3 cellular contexts compared by ENCODE assay signal in the genomic region with DNA sequence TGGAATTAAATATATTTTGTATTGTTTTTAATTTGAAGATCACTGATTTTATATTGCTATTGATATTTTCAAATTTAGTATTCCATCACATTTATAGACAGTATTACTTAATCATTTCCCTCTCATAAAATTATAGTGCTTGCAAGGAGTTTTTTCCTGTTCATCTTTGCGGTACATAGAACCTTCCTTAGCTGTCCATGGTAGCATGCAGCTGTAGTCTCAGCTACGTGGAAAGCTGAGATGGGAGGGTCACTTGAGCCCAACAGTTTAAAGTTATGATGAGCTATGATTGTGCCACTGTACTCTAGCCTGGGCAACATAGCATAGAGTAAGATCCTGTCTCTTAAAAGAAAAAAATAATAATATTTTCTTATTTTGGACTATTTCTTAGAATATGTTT.
A peak's percentile ranks its signal among the peaks of the same experiment; 100 is the strongest.
TF ChIP-seq lines count a peak whose summit lies in the region.

No MANE protein-coding gene starts in this region.

TF ChIP-seq in SK-N-SH, 30 proteins besides CTCF, POLR2A, EP300 and RAD21:
- TF ChIP-seq, protein P1, sequence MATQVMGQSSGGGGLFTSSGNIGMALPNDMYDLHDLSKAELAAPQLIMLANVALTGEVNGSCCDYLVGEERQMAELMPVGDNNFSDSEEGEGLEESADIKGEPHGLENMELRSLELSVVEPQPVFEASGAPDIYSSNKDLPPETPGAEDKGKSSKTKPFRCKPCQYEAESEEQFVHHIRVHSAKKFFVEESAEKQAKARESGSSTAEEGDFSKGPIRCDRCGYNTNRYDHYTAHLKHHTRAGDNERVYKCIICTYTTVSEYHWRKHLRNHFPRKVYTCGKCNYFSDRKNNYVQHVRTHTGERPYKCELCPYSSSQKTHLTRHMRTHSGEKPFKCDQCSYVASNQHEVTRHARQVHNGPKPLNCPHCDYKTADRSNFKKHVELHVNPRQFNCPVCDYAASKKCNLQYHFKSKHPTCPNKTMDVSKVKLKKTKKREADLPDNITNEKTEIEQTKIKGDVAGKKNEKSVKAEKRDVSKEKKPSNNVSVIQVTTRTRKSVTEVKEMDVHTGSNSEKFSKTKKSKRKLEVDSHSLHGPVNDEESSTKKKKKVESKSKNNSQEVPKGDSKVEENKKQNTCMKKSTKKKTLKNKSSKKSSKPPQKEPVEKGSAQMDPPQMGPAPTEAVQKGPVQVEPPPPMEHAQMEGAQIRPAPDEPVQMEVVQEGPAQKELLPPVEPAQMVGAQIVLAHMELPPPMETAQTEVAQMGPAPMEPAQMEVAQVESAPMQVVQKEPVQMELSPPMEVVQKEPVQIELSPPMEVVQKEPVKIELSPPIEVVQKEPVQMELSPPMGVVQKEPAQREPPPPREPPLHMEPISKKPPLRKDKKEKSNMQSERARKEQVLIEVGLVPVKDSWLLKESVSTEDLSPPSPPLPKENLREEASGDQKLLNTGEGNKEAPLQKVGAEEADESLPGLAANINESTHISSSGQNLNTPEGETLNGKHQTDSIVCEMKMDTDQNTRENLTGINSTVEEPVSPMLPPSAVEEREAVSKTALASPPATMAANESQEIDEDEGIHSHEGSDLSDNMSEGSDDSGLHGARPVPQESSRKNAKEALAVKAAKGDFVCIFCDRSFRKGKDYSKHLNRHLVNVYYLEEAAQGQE (IDR thresholded peaks at IDR 0.05; ENCODE audit: low read depth, low read length), result peak; percentile 78
- TF ChIP-seq RXRA (IDR thresholded peaks at IDR 0.05; ENCODE audit: borderline replicate concordance, low read depth), result no peak
- TF ChIP-seq, protein P2, sequence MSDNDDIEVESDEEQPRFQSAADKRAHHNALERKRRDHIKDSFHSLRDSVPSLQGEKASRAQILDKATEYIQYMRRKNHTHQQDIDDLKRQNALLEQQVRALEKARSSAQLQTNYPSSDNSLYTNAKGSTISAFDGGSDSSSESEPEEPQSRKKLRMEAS (IDR thresholded peaks at IDR 0.05; ENCODE audit: low read depth), result no peak

TF ChIP-seq in SK-N-SH treated with all-trans-retinoic acid at 6 μM for 48 hours, 23 proteins besides CTCF, POLR2A, EP300 and RAD21 (continued from another document):
- TF ChIP-seq, protein P3, sequence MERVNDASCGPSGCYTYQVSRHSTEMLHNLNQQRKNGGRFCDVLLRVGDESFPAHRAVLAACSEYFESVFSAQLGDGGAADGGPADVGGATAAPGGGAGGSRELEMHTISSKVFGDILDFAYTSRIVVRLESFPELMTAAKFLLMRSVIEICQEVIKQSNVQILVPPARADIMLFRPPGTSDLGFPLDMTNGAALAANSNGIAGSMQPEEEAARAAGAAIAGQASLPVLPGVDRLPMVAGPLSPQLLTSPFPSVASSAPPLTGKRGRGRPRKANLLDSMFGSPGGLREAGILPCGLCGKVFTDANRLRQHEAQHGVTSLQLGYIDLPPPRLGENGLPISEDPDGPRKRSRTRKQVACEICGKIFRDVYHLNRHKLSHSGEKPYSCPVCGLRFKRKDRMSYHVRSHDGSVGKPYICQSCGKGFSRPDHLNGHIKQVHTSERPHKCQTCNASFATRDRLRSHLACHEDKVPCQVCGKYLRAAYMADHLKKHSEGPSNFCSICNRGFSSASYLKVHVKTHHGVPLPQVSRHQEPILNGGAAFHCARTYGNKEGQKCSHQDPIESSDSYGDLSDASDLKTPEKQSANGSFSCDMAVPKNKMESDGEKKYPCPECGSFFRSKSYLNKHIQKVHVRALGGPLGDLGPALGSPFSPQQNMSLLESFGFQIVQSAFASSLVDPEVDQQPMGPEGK (CRISPR knock-in tag; IDR thresholded peaks at IDR 0.05; ENCODE audit: borderline replicate concordance), result no peak

TF ChIP-seq in HCT116, 20 proteins besides CTCF, POLR2A, EP300 and RAD21 (continued from another document):
- TF ChIP-seq, protein P4, sequence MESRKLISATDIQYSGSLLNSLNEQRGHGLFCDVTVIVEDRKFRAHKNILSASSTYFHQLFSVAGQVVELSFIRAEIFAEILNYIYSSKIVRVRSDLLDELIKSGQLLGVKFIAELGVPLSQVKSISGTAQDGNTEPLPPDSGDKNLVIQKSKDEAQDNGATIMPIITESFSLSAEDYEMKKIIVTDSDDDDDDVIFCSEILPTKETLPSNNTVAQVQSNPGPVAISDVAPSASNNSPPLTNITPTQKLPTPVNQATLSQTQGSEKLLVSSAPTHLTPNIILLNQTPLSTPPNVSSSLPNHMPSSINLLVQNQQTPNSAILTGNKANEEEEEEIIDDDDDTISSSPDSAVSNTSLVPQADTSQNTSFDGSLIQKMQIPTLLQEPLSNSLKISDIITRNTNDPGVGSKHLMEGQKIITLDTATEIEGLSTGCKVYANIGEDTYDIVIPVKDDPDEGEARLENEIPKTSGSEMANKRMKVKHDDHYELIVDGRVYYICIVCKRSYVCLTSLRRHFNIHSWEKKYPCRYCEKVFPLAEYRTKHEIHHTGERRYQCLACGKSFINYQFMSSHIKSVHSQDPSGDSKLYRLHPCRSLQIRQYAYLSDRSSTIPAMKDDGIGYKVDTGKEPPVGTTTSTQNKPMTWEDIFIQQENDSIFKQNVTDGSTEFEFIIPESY (IDR thresholded peaks at IDR 0.05; ENCODE audit: extremely low read depth, insufficient replicate concordance, low read length), result no peak
- TF ChIP-seq, protein P1 (IDR thresholded peaks at IDR 0.05; ENCODE audit: low read depth), result no peak
- TF ChIP-seq SP1 (IDR thresholded peaks at IDR 0.05; ENCODE audit: low read depth) (no peak), ELF1 (IDR thresholded peaks at IDR 0.05; ENCODE audit: borderline replicate concordance, low read depth) (no peak), FOSL1 (IDR thresholded peaks at IDR 0.05; ENCODE audit: low read depth) (no peak), EZH2phosphoT487 (IDR thresholded peaks at IDR 0.05; ENCODE audit: borderline replicate concordance) (no peak), JUND (IDR thresholded peaks at IDR 0.05) (no peak)
TF ChIP-seq in HCT116: peak in this region for 0.
